Comparison of ENCODE assay signal across 9 cellular contexts in the genomic region with DNA sequence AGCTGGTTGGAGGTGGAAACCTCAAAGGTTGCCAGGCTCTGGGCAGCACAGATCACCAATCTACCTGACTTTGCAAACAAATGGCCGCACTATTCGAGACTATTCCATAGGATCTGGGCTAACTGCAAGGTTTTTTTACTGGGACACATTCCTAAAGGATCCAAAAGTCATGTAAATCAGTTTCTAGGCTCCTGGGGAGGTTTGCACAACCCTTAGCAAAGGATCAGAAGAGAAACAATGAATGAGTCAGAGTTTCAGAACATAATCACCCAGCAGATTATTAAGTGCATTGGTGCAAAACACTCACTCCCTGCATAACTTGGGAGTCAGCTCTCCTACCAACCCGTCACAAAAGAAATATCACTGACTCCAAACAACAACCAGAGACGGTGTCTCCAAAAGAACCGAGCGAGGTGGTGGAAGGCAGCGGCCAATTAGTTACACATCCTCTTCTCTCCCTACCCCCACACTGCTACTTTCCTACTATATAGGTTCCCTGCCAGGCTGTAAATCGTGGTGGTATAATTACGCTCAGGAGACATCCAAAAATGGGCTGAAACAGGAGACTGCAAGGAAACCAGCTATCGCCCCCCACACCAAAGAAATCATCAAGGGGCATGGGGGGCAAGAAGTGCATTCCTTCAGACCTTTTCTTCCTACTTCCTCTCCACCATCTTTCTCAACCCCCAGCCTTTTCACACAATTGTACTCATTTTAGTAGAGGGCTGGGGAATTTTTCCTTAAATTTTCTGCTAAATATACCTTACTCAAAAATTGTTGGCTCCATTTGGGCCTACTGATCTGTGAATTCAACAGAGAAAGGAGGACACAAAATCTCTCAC. TPM values are rescaled to one million over a fixed set of nuclear protein-coding genes. Genes with fewer than 3 reads are reported as not detected.
A peak's percentile ranks its signal among the peaks of the same experiment; 100 is the strongest.
DNase-seq lines count a peak whose midpoint lies in the region; ATAC-seq, FAIRE-seq and TF ChIP-seq lines count a peak whose summit lies in the region.
"Had no signal": no experiment of that assay in that cellular context is flagged by ENCODE, and none has a peak within 500 bp of the region (broad histone marks: within the 10 kb centered on the region; RNA-seq: fewer than 3 reads in every experiment).

No MANE protein-coding gene starts in this region.

- no peak for FAIRE-seq in GM12878 (lab: Jason Lieb, UNC)

- CTCF ChIA-PET in activated CD4-positive, alpha-beta T cell treated with anti-CD3 and anti-CD28 coated beads for 36 hours (lab: Charles Lee): interaction anchor here (0.6 to 3.2 kb wide), 5 partner anchors 52 to 582 kb away, joined by 3 to 13 read pairs (median 3); no protein-coding TSS in a partner anchor
- CTCF ChIA-PET in HEK293T (lab: Yijun Ruan, JAX) (no interaction called here), GM12878 (lab: Yijun Ruan, JAX) (interaction anchor here (0.6 to 4.5 kb wide), 4 partner anchors 17 to 256 kb away, joined by 3 to 51 read pairs (median 9); partner anchors contain the start of gene TMEM209)

- no peak overlapping the region for H2AFZ ChIP-seq in GM12878 (ENCODE audit: control insufficient read depth, low read depth, low read length)

- H3K9me3 Mint-ChIP-seq in activated CD4-positive, alpha-beta T cell treated with anti-CD3 and anti-CD28 coated beads for 36 hours (ENCODE audit: low read depth): no peaks in the 10 kb centered on the region

- TF ChIP-seq EP300 in GM12878 (IDR thresholded peaks at IDR 0.05; ENCODE audit: borderline replicate concordance in 1 of 2, control insufficient read depth in 1 of 2, low read depth in 2 of 2, low read length in 2 of 2): no peak

- POLR2A ChIA-PET in activated CD4-positive, alpha-beta T cell treated with anti-CD3 and anti-CD28 coated beads for 36 hours (lab: Charles Lee): interaction anchor here (0.9 to 1.4 kb wide), 3 partner anchors 11 to 582 kb away, joined by 3 read pairs; no protein-coding TSS in a partner anchor
- POLR2A ChIA-PET in HEK293T (lab: Yijun Ruan, JAX): interaction anchor here (1.1 kb wide), 1 partner anchor 338 kb away, joined by 3 read pairs; the partner anchor contains the start of gene NRF1
- POLR2A ChIA-PET in GM12878 (lab: Charles Lee): interaction anchor here (0.6 to 6.1 kb wide), 7 partner anchors 16 to 113 kb away, joined by 3 to 54 read pairs (median 3); no protein-coding TSS in a partner anchor

- H3K9me3 ChIP-seq in GM12878 (replicated peaks; ENCODE audit: control insufficient read depth, insufficient read depth, low read length): peaks cover under 1% of the 10 kb centered on the region; the same call in 2 of the 3 replicates
- H3K9me3 ChIP-seq in iPS-20b (ENCODE audit: insufficient read depth, low read depth, low read length): no peaks in the 10 kb centered on the region
- H3K9me3 ChIP-seq in spleen: peaks cover 0 to 5% (median 0%) of the 10 kb centered on the region in 8 donors

- in situ Hi-C loops in GM12878 (cut with MboI): no loop called here

- intact Hi-C loops in activated CD4-positive, alpha-beta T cell treated with anti-CD3 and anti-CD28 coated beads for 36 hours (cut with DNase I, micrococcal nuclease): loop anchor here (1.0 to 10.0 kb wide), 9 partner anchors 42 to 1155 kb away; partner anchors contain the start of genes COPG2 (in 1 of the 2), NRF1 (in 1 of the 2) and SMKR1 (in 1 of the 2)
- intact Hi-C loops in GM12878 (cut with micrococcal nuclease; ENCODE audit: unreplicated experiment) (loop anchor here (1.0 kb wide), 1 partner anchor 61 kb away; no protein-coding TSS in a partner anchor), spleen (cut with DNase I; ENCODE audit: low total_unique reads) (no loop called here)

- peaks cover 19% of the 10 kb centered on the region for H3K4me1 Mint-ChIP-seq in activated CD4-positive, alpha-beta T cell treated with anti-CD3 and anti-CD28 coated beads for 36 hours

- no peak for TF ChIP-seq RAD21 in GM12878 (IDR thresholded peaks at IDR 0.05; ENCODE audit: insufficient read depth, low read depth, low read length)

- H3K27me3 ChIP-seq in GM12878 (replicated peaks in 1 of 2; ENCODE audit: control insufficient read depth in 2 of 2, insufficient read depth in 2 of 2, low read length in 1 of 2): no peaks in the 10 kb centered on the region
- no peaks in the 10 kb centered on the region for H3K27me3 ChIP-seq in iPS-20b (ENCODE audit: insufficient read depth, low read length)
- no peaks in the 10 kb centered on the region for H3K27me3 ChIP-seq in spleen (replicated peaks in 1 of 7)

- RAD21 ChIA-PET in GM12878 (lab: Charles Lee; ENCODE audit: unreplicated experiment): interaction anchor here (0.7 to 5.3 kb wide), 9 partner anchors 16 to 337 kb away, joined by 3 to 84 read pairs (median 4); partner anchors contain the start of genes KLHDC10 and NRF1

- TF ChIP-seq POLR2A in GM12878 (IDR thresholded peaks at IDR 0.05; ENCODE audit: low read depth, low read length): no peak
- no peak for TF ChIP-seq POLR2A in spleen (IDR thresholded peaks at IDR 0.05)

- peaks cover 2% of the 10 kb centered on the region; the same call in 1 of the 2 replicates for H4K20me1 ChIP-seq in GM12878 (ENCODE audit: control insufficient read depth, insufficient read depth)

- H3K27ac ChIP-seq in GM12878 (ENCODE audit: control insufficient read depth, insufficient read depth) (peak overlapping the region; percentile 99), iPS-20b (ENCODE audit: low read length) (peak overlapping the region; percentile 89), spleen (peak overlapping the region; percentile 93 to 99 (median 98))

- 0% methylated on average over 10 of the region's 10 CpGs for WGBS in GM12878 (ENCODE audit: insufficient coverage, insufficient replicate concordance, low lambda C conversion rate, missing lambda C conversion rate)
- 14 to 23% (median 21%) methylated on average over 10 of the region's 10 CpGs for WGBS in spleen, 5 donors

- TF ChIP-seq CTCF in GM12878 (IDR thresholded peaks at IDR 0.05 in 2 of 3, conservative IDR thresholded peaks at IDR 0.05 in 1 of 3; ENCODE audit: control insufficient read depth in 2 of 3, extremely low read depth in 1 of 3, insufficient read depth in 1 of 3, low read depth in 3 of 3, low read length in 3 of 3): no peak
- no peak for TF ChIP-seq CTCF in spleen (IDR thresholded peaks at IDR 0.05 in 8 of 11, conservative IDR thresholded peaks at IDR 0.05 in 3 of 11)

- H3K36me3 Mint-ChIP-seq in activated CD4-positive, alpha-beta T cell treated with anti-CD3 and anti-CD28 coated beads for 36 hours (ENCODE audit: low read depth): peaks cover 6% of the 10 kb centered on the region

- peak overlapping the region; percentile 80 for H3K9ac ChIP-seq in GM12878 (ENCODE audit: control insufficient read depth, insufficient read depth, low read length)
- peak overlapping the region; percentile 98 for H3K9ac ChIP-seq in iPS-20b (ENCODE audit: low read depth, low read length)

- H3K4me1 ChIP-seq in GM12878 (ENCODE audit: control insufficient read depth, insufficient read depth, low read length): peaks cover 13% of the 10 kb centered on the region; the same call in 1 of the 2 replicates
- H3K4me1 ChIP-seq in iPS-20b (ENCODE audit: insufficient read depth, low read length): peaks cover 21% of the 10 kb centered on the region; the same call in 1 of the 2 replicates
- H3K4me1 ChIP-seq in spleen: peaks cover 27 to 75% (median 52%) of the 10 kb centered on the region in 6 donors

- H3K36me3 ChIP-seq in GM12878 (ENCODE audit: control insufficient read depth in 2 of 2, insufficient read depth in 2 of 2, low read length in 1 of 2) (peaks cover 0 to 9% of the 10 kb centered on the region in 2 experiments; a peak in 1 of 4 replicates), iPS-20b (ENCODE audit: insufficient read depth, low read depth, low read length) (0 out of 2 replicates have a peak, but pooled peaks cover 8% of the 10 kb centered on the region), spleen (peaks cover 0 to 15% (median 0%) of the 10 kb centered on the region in 6 donors)

- TSS peak; percentile 70 for BruUV-seq in GM12878 (replicated peaks; lab: Mats Ljungman, UMichigan)

- H3K79me2 ChIP-seq in GM12878 (ENCODE audit: control insufficient read depth, insufficient read depth, low read length): peaks cover 80% of the 10 kb centered on the region

- no peak overlapping the region for H3K27ac Mint-ChIP-seq in activated CD4-positive, alpha-beta T cell treated with anti-CD3 and anti-CD28 coated beads for 36 hours
- H3K27ac Mint-ChIP-seq: naive B cell had no signal

- H3K27me3 Mint-ChIP-seq in activated CD4-positive, alpha-beta T cell treated with anti-CD3 and anti-CD28 coated beads for 36 hours: no peaks in the 10 kb centered on the region
- H3K27me3 Mint-ChIP-seq: naive B cell had no signal

- H3K4me3 ChIP-seq in GM12878 (peak overlapping the region; percentile 98), iPS-20b (ENCODE audit: low read length) (peak overlapping the region; percentile 83), spleen (peak overlapping the region; percentile 7 to 95 (median 77))

- ATAC-seq in activated CD4-positive, alpha-beta T cell treated with anti-CD3 and anti-CD28 coated beads for 36 hours: peak; percentile 67
- ATAC-seq in GM12878: peak; percentile 56

- peak overlapping the region; percentile 96 for H3K4me2 ChIP-seq in GM12878 (ENCODE audit: control insufficient read depth, insufficient read depth)

- SMC1A ChIA-PET in GM12878 (lab: Charles Lee; ENCODE audit: uncharacterized antibody, unreplicated experiment): interaction anchor here (0.6 to 7.6 kb wide), 24 partner anchors 15 to 574 kb away, joined by 3 to 57 read pairs (median 3); partner anchors contain the start of genes STRIP2 and TMEM209

- H3K4me3 Mint-ChIP-seq in activated CD4-positive, alpha-beta T cell treated with anti-CD3 and anti-CD28 coated beads for 36 hours: no peak overlapping the region
- H3K4me3 Mint-ChIP-seq: naive B cell had no signal

- peak; percentile 42 for DNase-seq in activated CD4-positive, alpha-beta T cell treated with anti-CD3 and anti-CD28 coated beads for 36 hours
- no peak for DNase-seq in activated CD4-positive, alpha-beta T cell treated with anti-CD3 and anti-CD28 coated beads, Interleukin-2, amount 50 U/mL, for 1 hour
- no peak for DNase-seq in HEK293T (ENCODE audit: extremely low spot score)
- peak; percentile 55 for DNase-seq in NCI-H2227 treated with DMSO at 0.1 percent for 48 hours (lab: John Stamatoyannopoulos, UW)
- peak; percentile 37 for DNase-seq in GM12878 (ENCODE audit: low read depth, low spot score)
- DNase-seq in spleen: no peak
- no peak for DNase-seq in NCI-H446 (lab: John Stamatoyannopoulos, UW)

RNA-seq across cellular contexts. Expression of gene UBE2H, which starts 3.2 kb away (rescaled TPM):
- 10 to 100 TPM; 25.6 to 40.7 TPM for total RNA-seq in activated CD4-positive, alpha-beta T cell treated with anti-CD3 and anti-CD28 coated beads for 36 hours
- 127 and 133 TPM in 2 replicates for total RNA-seq in GM12878 (2013; cell fraction: nucleolus; rRNA removed)
- total RNA-seq in GM12878 (2014; rRNA removed) (21.0 and 21.8 TPM in 2 replicates), GM12878 (2014; rRNA removed; fragmentation: Illumina TruSeq; extraction: Trizol) (30.6 and 35.6 TPM in 2 replicates), GM12878 (2021) (40.7 and 43.4 TPM in 2 replicates), spleen (10 to 100 TPM; 63.5 to 98.0 (median 71.5) TPM)
- polyA plus RNA-seq in GM12878 (2011; ENCODE audit: low read depth): 28.7 TPM
- polyA plus RNA-seq in GM12878 (2011; rRNA removed) (75.5 and 127 TPM in 2 replicates), GM12878 (2014; fragmentation: Illumina TruSeq; extraction: Trizol) (49.8 and 80.4 TPM in 2 replicates), GM12878 (2014; fragmentation: Nextera tagmentation; extraction: Ambion mirVana) (10 to 100 TPM; 15.6 to 16.8 TPM), GM12878 (2014; rRNA removed) (25.1 and 29.9 TPM in 2 replicates), GM12878 (2016; fragmentation: Nextera tagmentation; extraction: Ambion mirVana) (10 to 100 TPM; 28.4 to 38.7 TPM), spleen (10 to 100 TPM; 13.5 to 22.2 (median 15.2) TPM)
- polyA plus RNA-seq in GM12878 (2011; cell fraction: cytosol; rRNA removed): 26.5 and 36.9 TPM in 2 replicates
- 24.6 and 30.6 TPM in 2 replicates for polyA plus RNA-seq in GM12878 (2011; cell fraction: nucleus; rRNA removed)
- 37.4 and 38.8 TPM in 2 replicates for polyA plus RNA-seq in GM12878 (2012)
- 38.4 and 53.8 TPM in 2 replicates for polyA minus RNA-seq in GM12878 (2011; rRNA and poly(A)+ RNA removed)
- polyA minus RNA-seq in GM12878 (2011; cell fraction: cytosol; rRNA and poly(A)+ RNA removed): 16.2 and 27.7 TPM in 2 replicates
- polyA minus RNA-seq in GM12878 (2011; cell fraction: nucleus; rRNA and poly(A)+ RNA removed): 19.1 and 37.6 TPM in 2 replicates

Comparison
In these comparisons a context has a peak if more than half of its experiments do, and no peak if none do; other contexts are left out.
1. DNase-seq: peak in activated CD4-positive, alpha-beta T cell treated with anti-CD3 and anti-CD28 coated beads for 36 hours (single experiment), NCI-H2227 treated with DMSO at 0.1 percent for 48 hours (single experiment) and GM12878 (single experiment); none in activated CD4-positive, alpha-beta T cell treated with anti-CD3 and anti-CD28 coated beads, Interleukin-2, amount 50 U/mL, for 1 hour (single experiment), HEK293T (single experiment), spleen (single experiment) and NCI-H446 (0 of 2).
2. Peak in every context shown above with its lines, with median percentiles within 50 percentile points of each other: H3K27ac ChIP-seq and H3K4me3 ChIP-seq.